ENCODE assay signal across 8 cellular contexts in the genomic region with DNA sequence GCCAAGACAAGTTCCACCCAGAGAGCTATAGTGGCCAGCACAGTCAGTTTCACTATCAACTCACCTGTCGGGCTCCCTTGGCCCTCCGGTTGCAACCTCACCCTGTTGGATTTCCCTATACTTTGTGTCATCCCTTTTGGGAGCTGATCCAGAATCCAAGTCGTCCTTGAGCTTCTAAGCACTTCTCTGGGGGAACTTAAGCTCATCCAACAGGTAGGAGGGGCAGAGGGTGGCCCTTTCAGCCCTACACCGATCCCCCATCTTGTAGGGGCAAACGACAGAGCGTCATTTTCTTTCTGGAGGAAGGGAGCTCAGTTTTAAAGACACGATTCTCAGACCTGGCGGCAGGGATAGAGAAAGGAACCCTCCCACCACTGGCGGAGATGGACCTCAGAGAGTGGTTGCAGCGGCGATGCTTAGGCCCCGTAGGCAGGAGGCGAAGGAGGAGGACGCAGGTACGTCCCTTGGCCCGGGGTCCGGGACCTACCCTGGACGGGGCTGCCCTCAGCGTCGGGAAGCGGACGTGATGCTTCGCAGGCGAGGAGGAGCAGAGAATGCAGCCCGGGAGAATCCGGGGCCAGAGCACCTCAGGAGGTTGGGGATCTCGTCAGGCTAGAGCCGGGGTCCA. TPM values are rescaled to one million over a fixed set of nuclear protein-coding genes. Genes with fewer than 3 reads are reported as not detected.
DNase-seq lines count a peak whose midpoint lies in the region; ATAC-seq and TF ChIP-seq lines count a peak whose summit lies in the region.

No MANE protein-coding gene starts in this region.

- H3K4me1 Mint-ChIP-seq in WTC11, result peaks cover 9% of the 10 kb centered on the region

- peak overlapping the region; percentile 95 for H3K4me3 Mint-ChIP-seq in WTC11

- H3K4me3 ChIP-seq in AG04449 (ENCODE audit: low read depth, low read length), result peak overlapping the region; percentile 97
- H3K4me3 ChIP-seq in fibroblast of the aortic adventitia (ENCODE audit: low read depth, low read length), result peak overlapping the region; percentile 99

- H3K27ac Mint-ChIP-seq in WTC11, result peak overlapping the region; percentile 99

- H3K9me3 Mint-ChIP-seq in WTC11, result no peaks in the 10 kb centered on the region

- no peaks in the 10 kb centered on the region; the same call in 1 of the 2 replicates for H3K36me3 Mint-ChIP-seq in WTC11

- H3K27me3 Mint-ChIP-seq in WTC11 (ENCODE audit: low read depth), result no peaks in the 10 kb centered on the region; the same call in 1 of the 2 replicates

- DNase-seq in AG04449 (ENCODE audit: low read depth, low spot score), result no peak
- no peak for DNase-seq in WTC11 (ENCODE audit: low spot score)
- DNase-seq in fibroblast of the aortic adventitia (ENCODE audit: low read depth), result peak; percentile 15
- DNase-seq in omental fat pad (ENCODE audit: low spot score), result no peak
- no peak for DNase-seq in NCI-H526 treated with DMSO at 0.1 percent for 48 hours (lab: John Stamatoyannopoulos, UW)
- DNase-seq in SK-N-DZ (ENCODE audit: low spot score), result no peak

- TF ChIP-seq CTCF in AG04449 (IDR thresholded peaks at IDR 0.05; ENCODE audit: insufficient read depth, low read length, missing control alignments) (no peak), WTC11 (IDR thresholded peaks at IDR 0.05) (no peak), fibroblast of the aortic adventitia (IDR thresholded peaks at IDR 0.05; ENCODE audit: insufficient read depth, low read length) (no peak), omental fat pad (IDR thresholded peaks at IDR 0.05) (no peak)

- POLR2A ChIA-PET in AG04449 (lab: Yijun Ruan, JAX), result interaction anchor here (1.0 kb wide), 1 partner anchor 17 kb away, joined by 3 read pairs; no protein-coding TSS in a partner anchor
- POLR2A ChIA-PET in WTC11 (lab: Charles Lee), result interaction anchor here (0.7 kb wide), 1 partner anchor 1662 kb away, joined by 3 read pairs; no protein-coding TSS in a partner anchor

- CTCF ChIA-PET in AG04449 (lab: Yijun Ruan, JAX), result interaction anchor here (0.7 to 2.4 kb wide), 8 partner anchors 17 to 654 kb away, joined by 3 to 8 read pairs (median 4); no protein-coding TSS in a partner anchor
- CTCF ChIA-PET in WTC11 (lab: Charles Lee), result interaction anchor here (0.5 to 3.4 kb wide), 10 partner anchors 9 to 257 kb away, joined by 3 to 20 read pairs (median 4); a partner anchor contains a TSS

- peak; percentile 29 for ATAC-seq in GM18861 (IDR thresholded peaks at IDR 0.05; ENCODE audit: unreplicated experiment)
- ATAC-seq in HG03196 (IDR thresholded peaks at IDR 0.05; ENCODE audit: unreplicated experiment), result peak; percentile 19
- ATAC-seq in WTC11, result peak; percentile 56
- ATAC-seq in omental fat pad (ENCODE audit: low FRiP score), result peak; percentile 70

TF ChIP-seq in WTC11, 78 proteins besides CTCF, POLR2A, EP300 and RAD21 (continues in another document):
- no peak for TF ChIP-seq NR3C1 (CRISPR knock-in tag; conservative IDR thresholded peaks at IDR 0.05; ENCODE audit: low read depth)
- TF ChIP-seq, protein P1, sequence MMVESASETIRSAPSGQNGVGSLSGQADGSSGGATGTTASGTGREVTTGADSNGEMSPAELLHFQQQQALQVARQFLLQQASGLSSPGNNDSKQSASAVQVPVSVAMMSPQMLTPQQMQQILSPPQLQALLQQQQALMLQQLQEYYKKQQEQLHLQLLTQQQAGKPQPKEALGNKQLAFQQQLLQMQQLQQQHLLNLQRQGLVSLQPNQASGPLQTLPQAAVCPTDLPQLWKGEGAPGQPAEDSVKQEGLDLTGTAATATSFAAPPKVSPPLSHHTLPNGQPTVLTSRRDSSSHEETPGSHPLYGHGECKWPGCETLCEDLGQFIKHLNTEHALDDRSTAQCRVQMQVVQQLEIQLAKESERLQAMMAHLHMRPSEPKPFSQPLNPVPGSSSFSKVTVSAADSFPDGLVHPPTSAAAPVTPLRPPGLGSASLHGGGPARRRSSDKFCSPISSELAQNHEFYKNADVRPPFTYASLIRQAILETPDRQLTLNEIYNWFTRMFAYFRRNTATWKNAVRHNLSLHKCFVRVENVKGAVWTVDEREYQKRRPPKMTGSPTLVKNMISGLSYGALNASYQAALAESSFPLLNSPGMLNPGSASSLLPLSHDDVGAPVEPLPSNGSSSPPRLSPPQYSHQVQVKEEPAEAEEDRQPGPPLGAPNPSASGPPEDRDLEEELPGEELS (CRISPR knock-in tag; IDR thresholded peaks at IDR 0.05), result no peak
- TF ChIP-seq, protein P2, sequence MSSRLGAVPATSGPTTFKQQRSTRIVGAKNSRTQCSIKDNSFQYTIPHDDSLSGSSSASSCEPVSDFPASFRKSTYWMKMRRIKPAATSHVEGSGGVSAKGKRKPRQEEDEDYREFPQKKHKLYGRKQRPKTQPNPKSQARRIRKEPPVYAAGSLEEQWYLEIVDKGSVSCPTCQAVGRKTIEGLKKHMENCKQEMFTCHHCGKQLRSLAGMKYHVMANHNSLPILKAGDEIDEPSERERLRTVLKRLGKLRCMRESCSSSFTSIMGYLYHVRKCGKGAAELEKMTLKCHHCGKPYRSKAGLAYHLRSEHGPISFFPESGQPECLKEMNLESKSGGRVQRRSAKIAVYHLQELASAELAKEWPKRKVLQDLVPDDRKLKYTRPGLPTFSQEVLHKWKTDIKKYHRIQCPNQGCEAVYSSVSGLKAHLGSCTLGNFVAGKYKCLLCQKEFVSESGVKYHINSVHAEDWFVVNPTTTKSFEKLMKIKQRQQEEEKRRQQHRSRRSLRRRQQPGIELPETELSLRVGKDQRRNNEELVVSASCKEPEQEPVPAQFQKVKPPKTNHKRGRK (CRISPR knock-in tag; IDR thresholded peaks at IDR 0.05; ENCODE audit: borderline replicate concordance), result no peak
- TF ChIP-seq ELF4 (CRISPR knock-in tag; IDR thresholded peaks at IDR 0.05; ENCODE audit: low read depth), result no peak
- TF ChIP-seq, protein P3, sequence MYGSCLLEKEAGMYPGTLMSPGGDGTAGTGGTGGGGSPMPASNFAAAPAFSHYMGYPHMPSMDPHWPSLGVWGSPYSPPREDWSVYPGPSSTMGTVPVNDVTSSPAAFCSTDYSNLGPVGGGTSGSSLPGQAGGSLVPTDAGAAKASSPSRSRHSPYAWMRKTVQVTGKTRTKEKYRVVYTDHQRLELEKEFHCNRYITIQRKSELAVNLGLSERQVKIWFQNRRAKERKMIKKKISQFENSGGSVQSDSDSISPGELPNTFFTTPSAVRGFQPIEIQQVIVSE (CRISPR knock-in tag; IDR thresholded peaks at IDR 0.05; ENCODE audit: borderline replicate concordance), result no peak
- TF ChIP-seq NFYB (CRISPR knock-in tag; conservative IDR thresholded peaks at IDR 0.05; ENCODE audit: low read depth), result no peak
- TF ChIP-seq KAT7 (CRISPR knock-in tag; IDR thresholded peaks at IDR 0.05; ENCODE audit: borderline replicate concordance), result no peak
- no peak for TF ChIP-seq ZNF396 (CRISPR knock-in tag; IDR thresholded peaks at IDR 0.05; ENCODE audit: borderline replicate concordance)
- TF ChIP-seq RORB (CRISPR knock-in tag; IDR thresholded peaks at IDR 0.05), result no peak
- TF ChIP-seq, protein P4, sequence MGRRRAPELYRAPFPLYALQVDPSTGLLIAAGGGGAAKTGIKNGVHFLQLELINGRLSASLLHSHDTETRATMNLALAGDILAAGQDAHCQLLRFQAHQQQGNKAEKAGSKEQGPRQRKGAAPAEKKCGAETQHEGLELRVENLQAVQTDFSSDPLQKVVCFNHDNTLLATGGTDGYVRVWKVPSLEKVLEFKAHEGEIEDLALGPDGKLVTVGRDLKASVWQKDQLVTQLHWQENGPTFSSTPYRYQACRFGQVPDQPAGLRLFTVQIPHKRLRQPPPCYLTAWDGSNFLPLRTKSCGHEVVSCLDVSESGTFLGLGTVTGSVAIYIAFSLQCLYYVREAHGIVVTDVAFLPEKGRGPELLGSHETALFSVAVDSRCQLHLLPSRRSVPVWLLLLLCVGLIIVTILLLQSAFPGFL (CRISPR knock-in tag; IDR thresholded peaks at IDR 0.05; ENCODE audit: borderline replicate concordance), result no peak
- TF ChIP-seq, protein P5, sequence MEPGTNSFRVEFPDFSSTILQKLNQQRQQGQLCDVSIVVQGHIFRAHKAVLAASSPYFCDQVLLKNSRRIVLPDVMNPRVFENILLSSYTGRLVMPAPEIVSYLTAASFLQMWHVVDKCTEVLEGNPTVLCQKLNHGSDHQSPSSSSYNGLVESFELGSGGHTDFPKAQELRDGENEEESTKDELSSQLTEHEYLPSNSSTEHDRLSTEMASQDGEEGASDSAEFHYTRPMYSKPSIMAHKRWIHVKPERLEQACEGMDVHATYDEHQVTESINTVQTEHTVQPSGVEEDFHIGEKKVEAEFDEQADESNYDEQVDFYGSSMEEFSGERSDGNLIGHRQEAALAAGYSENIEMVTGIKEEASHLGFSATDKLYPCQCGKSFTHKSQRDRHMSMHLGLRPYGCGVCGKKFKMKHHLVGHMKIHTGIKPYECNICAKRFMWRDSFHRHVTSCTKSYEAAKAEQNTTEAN (CRISPR knock-in tag; IDR thresholded peaks at IDR 0.05), result no peak

RNA-seq across cellular contexts. Expression of a gene that starts 0.5 kb away (rescaled TPM):
- total RNA-seq in WTC11 (2021), result 20.6 to 24.5 TPM (median 23.8 TPM) in 3 replicates
- total RNA-seq in fibroblast of the aortic adventitia (ENCODE audit: low replicate concordance), result 24.3 and 76.3 TPM in 2 replicates
- total RNA-seq in omental fat pad, result 10 to 100 TPM; 20.9 to 43.1 (median 30.7) TPM
- polyA plus RNA-seq in SK-N-DZ (2014; cell fraction: cytosol; rRNA removed), result 14.9 and 22.3 TPM in 2 replicates
- 16.7 and 18.1 TPM in 2 replicates for polyA plus RNA-seq in SK-N-DZ (2014; cell fraction: nucleus; rRNA removed)

RNA-seq across cellular contexts. Expression of a gene that starts 15.8 kb away (rescaled TPM):
- 20.8 to 23.2 TPM (median 21.6 TPM) in 3 replicates for total RNA-seq in WTC11 (2021)
- total RNA-seq in fibroblast of the aortic adventitia (ENCODE audit: low replicate concordance), result 21.0 and 24.2 TPM in 2 replicates
- total RNA-seq in omental fat pad, result 10 to 100 TPM; 12.1 to 21.4 (median 14.9) TPM
- polyA plus RNA-seq in SK-N-DZ (2014; cell fraction: cytosol; rRNA removed), result 12.0 and 25.2 TPM in 2 replicates
- polyA plus RNA-seq in SK-N-DZ (2014; cell fraction: nucleus; rRNA removed), result 12.1 and 12.3 TPM in 2 replicates

RNA-seq across cellular contexts. Expression of a gene that starts 47.1 kb away (rescaled TPM):
- 25.8 to 28.7 TPM (median 25.8 TPM) in 3 replicates for total RNA-seq in WTC11 (2021)
- total RNA-seq in fibroblast of the aortic adventitia (ENCODE audit: low replicate concordance), result 11.1 and 14.3 TPM in 2 replicates
- total RNA-seq in omental fat pad, result 10 to 100 TPM; 14.1 to 29.9 (median 20.3) TPM
- 120 and 124 TPM in 2 replicates for polyA plus RNA-seq in SK-N-DZ (2014; cell fraction: cytosol; rRNA removed)
- 84.7 and 94.8 TPM in 2 replicates for polyA plus RNA-seq in SK-N-DZ (2014; cell fraction: nucleus; rRNA removed)

RNA-seq across cellular contexts. Expression of a gene that starts 47.3 kb away (rescaled TPM):
- total RNA-seq in WTC11 (2021) (39.7 to 46.3 TPM (median 45.2 TPM) in 3 replicates), fibroblast of the aortic adventitia (ENCODE audit: low replicate concordance) (18.9 and 31.2 TPM in 2 replicates), omental fat pad (10 to 100 TPM; 23.6 to 40.6 (median 30.8) TPM)
- 66.6 and 72.9 TPM in 2 replicates for polyA plus RNA-seq in SK-N-DZ (2014; cell fraction: cytosol; rRNA removed)
- polyA plus RNA-seq in SK-N-DZ (2014; cell fraction: nucleus; rRNA removed), result 33.1 and 39.4 TPM in 2 replicates

RNA-seq across cellular contexts. Expression of a gene that starts 58.4 kb away (rescaled TPM):
- total RNA-seq in WTC11 (2021) (76.8 to 79.3 TPM (median 77.5 TPM) in 3 replicates), fibroblast of the aortic adventitia (ENCODE audit: low replicate concordance) (14.9 and 15.0 TPM in 2 replicates), omental fat pad (10 to 100 TPM; 15.1 to 25.1 (median 21.2) TPM)
- 36.7 and 46.0 TPM in 2 replicates for polyA plus RNA-seq in SK-N-DZ (2014; cell fraction: cytosol; rRNA removed)
- 105 and 116 TPM in 2 replicates for polyA plus RNA-seq in SK-N-DZ (2014; cell fraction: nucleus; rRNA removed)

Comparison
In these comparisons a context has a peak if more than half of its experiments do, and no peak if none do; other contexts are left out.
1. ATAC-seq: peak in every context shown above with its lines; median percentile 70 in omental fat pad; 56 in WTC11; 29 in GM18861; 19 in HG03196.